Comparison of ENCODE assay signal across 21 cellular contexts in genomic region chr3:111617406-111617805, GRCh38. TPM values are rescaled to one million over a fixed set of nuclear protein-coding genes. Genes with fewer than 3 reads are reported as not detected.
DNase-seq lines count a peak whose midpoint lies in the region; ATAC-seq and TF ChIP-seq lines count a peak whose summit lies in the region.
"Had no signal": no experiment of that assay in that cellular context is flagged by ENCODE, and none has a peak within 500 bp of the region (broad histone marks: within the 10 kb centered on the region; RNA-seq: fewer than 3 reads in every experiment).

No MANE protein-coding gene starts in this region.

- no peaks in the 10 kb centered on the region for H3K9me3 ChIP-seq in HEK293 (ENCODE audit: control insufficient read depth, insufficient read depth, low read depth, low read length)
- H3K9me3 ChIP-seq: stomach, transverse colon had no signal

- H3K27ac Mint-ChIP-seq in activated naive CD4-positive, alpha-beta T cell treated with anti-CD3 and anti-CD28 coated beads, Interleukin-2, amount 50 U/mL, for 72 hours: peak overlapping the region; percentile 11 to 100
- H3K27ac Mint-ChIP-seq in natural killer cell treated with Interleukin-12 subunit alpha and Interleukin-12 subunit beta and Interleukin-15 and Interleukin-18, amount 100 ng/mL, for 72 hours: peak overlapping the region; percentile 93 to 96

- peaks cover 47 to 48% of the 10 kb centered on the region in 2 donors for H3K4me1 Mint-ChIP-seq in natural killer cell treated with Interleukin-12 subunit alpha and Interleukin-12 subunit beta and Interleukin-15 and Interleukin-18, amount 100 ng/mL, for 72 hours (ENCODE audit: low read depth in 2 of 2)

- POLR2A ChIA-PET in HEK293 (lab: Yijun Ruan, JAX): no interaction called here

- H3K4me3 Mint-ChIP-seq in natural killer cell treated with Interleukin-12 subunit alpha and Interleukin-12 subunit beta and Interleukin-15 and Interleukin-18, amount 100 ng/mL, for 72 hours: no peak overlapping the region
- H3K4me3 Mint-ChIP-seq: activated T-cell treated with anti-CD3 and anti-CD28 coated beads, Interleukin-2, amount 50 U/mL, for 4 hours; B cell had no signal

- no peak overlapping the region for H3K4me3 ChIP-seq in HEK293 (ENCODE audit: low read depth, low read length)
- H3K4me3 ChIP-seq: lung, stomach, transverse colon had no signal

- peak; percentile 17 for DNase-seq in activated CD4-positive, alpha-beta T cell treated with anti-CD3 and anti-CD28 coated beads for 48 hours
- DNase-seq in activated CD4-positive, alpha-beta T cell treated with anti-CD3 and anti-CD28 coated beads, Interleukin-2, amount 50 U/mL, for 4 hours: no peak
- DNase-seq in activated naive CD4-positive, alpha-beta T cell treated with anti-CD3 and anti-CD28 coated beads, Interleukin-2, amount 50 U/mL, for 72 hours (ENCODE audit: low spot score in 2 of 2): no peak
- no peak for DNase-seq in natural killer cell treated with Interleukin-12 subunit alpha and Interleukin-12 subunit beta and Interleukin-15 and Interleukin-18, amount 100 ng/mL, for 72 hours (ENCODE audit: low spot score)
- DNase-seq in RKO (ENCODE audit: low spot score): no peak
- no peak for DNase-seq in SHP77 treated with DMSO at 0.1 percent for 48 hours (lab: John Stamatoyannopoulos, UW)
- no peak for DNase-seq in islet precursor cell
- DNase-seq: activated T-cell treated with anti-CD3 and anti-CD28 coated beads, Interleukin-2, amount 50 U/mL, for 4 hours; KBM-7; NCI-H2171; NCI-H526; occipital lobe; RPMI8226; small intestine; stimulated activated CD4-positive, alpha-beta T cell treated with anti-CD3 and anti-CD28 coated beads, Interleukin-2, amount 100 ng/mL, for 48 hours; stomach; transverse colon had no signal

- H3K9me3 Mint-ChIP-seq in activated naive CD4-positive, alpha-beta T cell treated with anti-CD3 and anti-CD28 coated beads, Interleukin-2, amount 50 U/mL, for 72 hours: peaks cover 9 to 13% of the 10 kb centered on the region in 2 donors
- peaks cover 3% of the 10 kb centered on the region for H3K9me3 Mint-ChIP-seq in natural killer cell treated with Interleukin-12 subunit alpha and Interleukin-12 subunit beta and Interleukin-15 and Interleukin-18, amount 100 ng/mL, for 72 hours
- H3K9me3 Mint-ChIP-seq: activated T-cell treated with anti-CD3 and anti-CD28 coated beads, Interleukin-2, amount 50 U/mL, for 4 hours had no signal

- peaks cover 34 to 64% of the 10 kb centered on the region in 2 donors for H3K36me3 Mint-ChIP-seq in activated naive CD4-positive, alpha-beta T cell treated with anti-CD3 and anti-CD28 coated beads, Interleukin-2, amount 50 U/mL, for 72 hours
- H3K36me3 Mint-ChIP-seq in natural killer cell treated with Interleukin-12 subunit alpha and Interleukin-12 subunit beta and Interleukin-15 and Interleukin-18, amount 100 ng/mL, for 72 hours: peaks cover 19% of the 10 kb centered on the region

- H3K27ac ChIP-seq in HEK293 (ENCODE audit: extremely low read depth, low read depth, low read length): no peak overlapping the region
- H3K27ac ChIP-seq: stomach, transverse colon had no signal

- no peaks in the 10 kb centered on the region for H3K36me3 ChIP-seq in HEK293 (ENCODE audit: control insufficient read depth in 2 of 2, insufficient read depth in 1 of 2, low read length in 2 of 2)
- H3K36me3 ChIP-seq: stomach, transverse colon had no signal

- H3K27me3 Mint-ChIP-seq in natural killer cell treated with Interleukin-12 subunit alpha and Interleukin-12 subunit beta and Interleukin-15 and Interleukin-18, amount 100 ng/mL, for 72 hours: no peaks in the 10 kb centered on the region
- H3K27me3 Mint-ChIP-seq: B cell had no signal

- H3K4me1 ChIP-seq in HEK293 (ENCODE audit: control insufficient read depth, insufficient read depth, low read length): no peaks in the 10 kb centered on the region
- H3K4me1 ChIP-seq: stomach, transverse colon had no signal

- no peak for ATAC-seq in activated naive CD4-positive, alpha-beta T cell treated with anti-CD3 and anti-CD28 coated beads, Interleukin-2, amount 50 U/mL, for 72 hours
- ATAC-seq in natural killer cell treated with Interleukin-12 subunit alpha and Interleukin-12 subunit beta and Interleukin-15 and Interleukin-18, amount 100 ng/mL, for 72 hours: no peak

- CTCF ChIA-PET in HEK293 (lab: Yijun Ruan, JAX): no interaction called here

- TF ChIP-seq CTCF in HEK293 (tag by site-specific recombination; IDR thresholded peaks at IDR 0.05): no peak

TF ChIP-seq in HEK293, 187 proteins besides CTCF, POLR2A, EP300 and RAD21:
- TF ChIP-seq ZNF121 (tag by site-specific recombination; IDR thresholded peaks at IDR 0.05): no peak
- TF ChIP-seq SETDB1 (IDR thresholded peaks at IDR 0.05; ENCODE audit: insufficient read length, low read length): peak; percentile 25

RNA-seq across cellular contexts. Expression of gene ZBED2, which starts 22.3 kb away (rescaled TPM):
- total RNA-seq in activated naive CD4-positive, alpha-beta T cell treated with anti-CD3 and anti-CD28 coated beads, Interleukin-2, amount 50 U/mL, for 72 hours: 100 to 1,000 TPM; 306 to 517 TPM
- total RNA-seq in natural killer cell treated with Interleukin-12 subunit alpha and Interleukin-12 subunit beta and Interleukin-15 and Interleukin-18, amount 100 ng/mL, for 72 hours: 10 to 100 TPM in 1 of 2 donors, 1 to 10 TPM in 1; 5.7 to 70.2 TPM
- total RNA-seq: fibroblast of lung, occipital lobe, stomach, transverse colon had no signal

RNA-seq across cellular contexts. Expression of gene PLCXD2, which starts 57.1 kb away (rescaled TPM):
- total RNA-seq in activated naive CD4-positive, alpha-beta T cell treated with anti-CD3 and anti-CD28 coated beads, Interleukin-2, amount 50 U/mL, for 72 hours: 10 to 100 TPM; 11.0 to 24.9 TPM
- 10 to 100 TPM; 15.0 to 26.1 TPM for total RNA-seq in natural killer cell treated with Interleukin-12 subunit alpha and Interleukin-12 subunit beta and Interleukin-15 and Interleukin-18, amount 100 ng/mL, for 72 hours

Comparison
In these comparisons a context has a peak if more than half of its experiments do, and no peak if none do; other contexts are left out.
1. RNA of gene ZBED2, which starts 22.3 kb away (total RNA-seq): 306 to 517 TPM in activated naive CD4-positive, alpha-beta T cell treated with anti-CD3 and anti-CD28 coated beads, Interleukin-2, amount 50 U/mL, for 72 hours; 5.7 to 70.2 TPM in natural killer cell treated with Interleukin-12 subunit alpha and Interleukin-12 subunit beta and Interleukin-15 and Interleukin-18, amount 100 ng/mL, for 72 hours; every median in the first group is over 4 times any median in the second.